8 cellular contexts compared by ENCODE assay signal in the genomic region with DNA sequence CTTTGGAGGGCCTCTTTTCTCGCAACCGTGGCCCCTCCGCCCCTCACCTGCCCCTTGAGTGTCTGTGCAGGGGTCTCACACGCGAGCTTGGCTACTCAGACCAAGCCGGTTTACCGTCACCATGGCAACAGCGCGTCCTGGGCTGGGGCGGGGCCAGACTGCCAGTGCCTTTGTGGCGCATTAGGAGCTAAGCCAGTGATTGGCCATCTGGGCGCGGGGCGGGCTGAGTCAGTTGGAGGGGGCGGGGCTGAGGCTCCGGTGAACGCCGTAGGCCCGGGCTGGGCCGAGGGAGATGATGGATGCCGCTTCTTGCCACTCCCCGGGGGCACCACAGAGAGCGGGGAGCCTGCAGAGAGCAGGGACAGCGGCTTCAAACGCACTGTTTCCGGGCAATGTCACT. TPM values are rescaled to one million over a fixed set of nuclear protein-coding genes. Genes with fewer than 3 reads are reported as not detected.
DNase-seq lines count a peak whose midpoint lies in the region; ATAC-seq and TF ChIP-seq lines count a peak whose summit lies in the region.

No MANE protein-coding gene starts in this region.

- intact Hi-C loops in mammary epithelial cell (cut with micrococcal nuclease): no loop called here

- CTCF ChIA-PET in mammary epithelial cell (lab: Charles Lee; ENCODE audit: low non-redundant PET): no interaction called here

- no peak overlapping the region for H3K4me3 ChIP-seq in mammary epithelial cell (replicated peaks in 1 of 3; ENCODE audit: insufficient read depth in 1 of 3, low read depth in 2 of 3, low read length in 3 of 3)

- no peaks in the 10 kb centered on the region for H4K20me1 ChIP-seq in mammary epithelial cell (ENCODE audit: insufficient read depth, low read length)

- H3K9ac ChIP-seq in mammary epithelial cell (ENCODE audit: insufficient read depth, low read length): no peak overlapping the region

- 26% methylated on average over 10 of the region's 26 CpGs for WGBS in mammary epithelial cell (ENCODE audit: low coverage, missing lambda C conversion rate)

- no peak for TF ChIP-seq CTCF in mammary epithelial cell (conservative IDR thresholded peaks at IDR 0.05 in 1 of 2, IDR thresholded peaks at IDR 0.05 in 1 of 2; ENCODE audit: extremely low read depth in 1 of 2, insufficient read depth in 1 of 2, low read depth in 1 of 2, low read length in 2 of 2)

- no peaks in the 10 kb centered on the region for H3K9me3 ChIP-seq in mammary epithelial cell (replicated peaks; ENCODE audit: insufficient read depth, low read length)

- H3K4me2 ChIP-seq in mammary epithelial cell (ENCODE audit: insufficient read depth, low read depth, low read length): peak overlapping the region; percentile 41

- peak overlapping the region; percentile 79 for H2AFZ ChIP-seq in mammary epithelial cell (ENCODE audit: low read depth, low read length)

- ATAC-seq in HG03135 (IDR thresholded peaks at IDR 0.05; ENCODE audit: unreplicated experiment) (peak; percentile 71), HG03139 (IDR thresholded peaks at IDR 0.05; ENCODE audit: unreplicated experiment) (no peak)
- ATAC-seq in activated CD4-positive, CD25-positive, alpha-beta regulatory T cell treated with anti-CD3 and anti-CD28 coated beads, Interleukin-2, amount 50 U/mL, for 24 hours: peak; percentile 99

- H3K36me3 ChIP-seq in mammary epithelial cell (ENCODE audit: insufficient read depth, low read length): no peaks in the 10 kb centered on the region

- H3K27ac ChIP-seq in mammary epithelial cell (ENCODE audit: insufficient read depth, low read depth, low read length): no peak overlapping the region

- H3K27me3 ChIP-seq in mammary epithelial cell (ENCODE audit: insufficient read depth, low read length): no peaks in the 10 kb centered on the region

- BruUV-seq in mammary epithelial cell (replicated peaks; lab: Mats Ljungman, UMichigan): no TSS peak

- in situ Hi-C loops in mammary epithelial cell (cut with MboI; ENCODE audit: low sequenced_read_pairs in 2 of 2): no loop called here

- no peaks in the 10 kb centered on the region for H3K79me2 ChIP-seq in mammary epithelial cell (ENCODE audit: insufficient read depth, low read length)

- dilution Hi-C loops in mammary epithelial cell (cut with HindIII; ENCODE audit: low sequenced_read_pairs): no loop called here

- DNase-seq in EL (peak; percentile 72), mammary epithelial cell (peak; percentile 20), iPS DF 19.7 (ENCODE audit: low read depth, low spot score) (peak; percentile 59), renal cortical epithelial cell (ENCODE audit: low read depth) (peak; percentile 72), ureter (ENCODE audit: low spot score) (peak; percentile 95)

- H3K4me1 ChIP-seq in mammary epithelial cell (ENCODE audit: insufficient read depth, low read length): no peaks in the 10 kb centered on the region

RNA-seq across cellular contexts. Expression of gene FXYD4, which starts 48.7 kb away (rescaled TPM):
- total RNA-seq in mammary epithelial cell: not detected
- not detected for polyA plus RNA-seq in mammary epithelial cell
- not detected for polyA minus RNA-seq in mammary epithelial cell
- not detected in 2 replicates for total RNA-seq in renal cortical epithelial cell
- 13.8 TPM for total RNA-seq in ureter

RNA-seq across cellular contexts. Expression of gene RASGEF1A, which starts 55.9 kb away (rescaled TPM):
- total RNA-seq in mammary epithelial cell (1 to 10 TPM in 1 of 2 donors, not detected in 1; 4.7 TPM), renal cortical epithelial cell (under 0.01 and 2.0 TPM in 2 replicates), ureter (4.0 TPM)
- polyA plus RNA-seq in mammary epithelial cell: 0.79 TPM
- polyA minus RNA-seq in mammary epithelial cell: not detected

Comparison
In these comparisons a context has a peak if more than half of its experiments do, and no peak if none do; other contexts are left out.
1. DNase-seq: peak in every context shown above with its lines; median percentile 95 in ureter; 72 in EL; 72 in renal cortical epithelial cell; 59 in iPS DF 19.7; 20 in mammary epithelial cell.
2. RNA of gene FXYD4, which starts 48.7 kb away (total RNA-seq): 13.8 TPM in ureter (single experiment); not detected in mammary epithelial cell and not detected in renal cortical epithelial cell; every median in the first group is over 10 times any median in the second.